ENCODE assay signal across 8 cellular contexts in genomic region chr9:112487008-112487798, GRCh38. TPM values are rescaled to one million over a fixed set of nuclear protein-coding genes. Genes with fewer than 3 reads are reported as not detected.
DNase-seq lines count a peak whose midpoint lies in the region; ATAC-seq and TF ChIP-seq lines count a peak whose summit lies in the region.

No MANE protein-coding gene starts in this region.

- TF ChIP-seq POLR2A in heart left ventricle (IDR thresholded peaks at IDR 0.05) (no peak), prostate gland (IDR thresholded peaks at IDR 0.05) (no peak), vagina (IDR thresholded peaks at IDR 0.05) (no peak)

- H3K36me3 Mint-ChIP-seq in activated naive CD8-positive, alpha-beta T cell, result peaks cover 2% of the 10 kb centered on the region

- 0 to 3% (median 1%) methylated on average over 23 to 80 of the region's 80 CpGs for WGBS in heart left ventricle, 4 donors
- 1% methylated on average over 52 of the region's 80 CpGs for WGBS in prostate gland

- H3K27me3 Mint-ChIP-seq in activated naive CD8-positive, alpha-beta T cell, result no peaks in the 10 kb centered on the region

- no peaks in the 10 kb centered on the region for H3K9me3 Mint-ChIP-seq in activated naive CD8-positive, alpha-beta T cell (ENCODE audit: low read depth)

- H3K27ac ChIP-seq in HUES48 (ENCODE audit: low read depth, low read length) (peak overlapping the region; percentile 93), heart left ventricle (peak overlapping the region; percentile 29 to 87 (median 70)), prostate gland (peak overlapping the region; percentile 80 to 82), vagina (peak overlapping the region; percentile 91)

- no peak for TF ChIP-seq CTCF in heart left ventricle (IDR thresholded peaks at IDR 0.05)
- TF ChIP-seq CTCF in prostate gland (IDR thresholded peaks at IDR 0.05), result no peak
- no peak for TF ChIP-seq CTCF in vagina (IDR thresholded peaks at IDR 0.05)

- H3K27ac Mint-ChIP-seq in activated naive CD8-positive, alpha-beta T cell, result peak overlapping the region; percentile 90

- peak; percentile 39 for ATAC-seq in GM21515 (IDR thresholded peaks at IDR 0.05; ENCODE audit: unreplicated experiment)
- peak; percentile 35 for ATAC-seq in SK-N-SH treated with all-trans-retinoic acid at 6 μM for 48 hours
- ATAC-seq in heart left ventricle, result peak in 3 of 4 donors; percentile 50 to 62 (median 55)

- H3K36me3 ChIP-seq in HUES48 (ENCODE audit: control insufficient read depth, insufficient read depth, low read length) (peaks cover 8% of the 10 kb centered on the region; the same call in 1 of the 2 replicates), heart left ventricle (no peaks in the 10 kb centered on the region), prostate gland (no peaks in the 10 kb centered on the region), vagina (no peaks in the 10 kb centered on the region)

- no peaks in the 10 kb centered on the region for H3K27me3 ChIP-seq in HUES48 (ENCODE audit: control insufficient read depth, insufficient read depth, low read length)
- H3K27me3 ChIP-seq in heart left ventricle, result no peaks in the 10 kb centered on the region
- H3K27me3 ChIP-seq in prostate gland (replicated peaks; ENCODE audit: insufficient read depth), result no peaks in the 10 kb centered on the region
- H3K27me3 ChIP-seq in vagina, result no peaks in the 10 kb centered on the region

- H3K4me3 Mint-ChIP-seq in activated naive CD8-positive, alpha-beta T cell, result peak overlapping the region; percentile 96

- peak overlapping the region; percentile 84 for H3K9ac ChIP-seq in HUES48 (ENCODE audit: low read depth, low read length)

- peaks cover 35% of the 10 kb centered on the region for H3K4me1 ChIP-seq in HUES48 (ENCODE audit: control insufficient read depth, insufficient read depth, low read length)
- peaks cover 0 to 23% (median 8%) of the 10 kb centered on the region in 12 donors for H3K4me1 ChIP-seq in heart left ventricle
- no peaks in the 10 kb centered on the region for H3K4me1 ChIP-seq in prostate gland (replicated peaks)
- H3K4me1 ChIP-seq in vagina, result peaks cover 29% of the 10 kb centered on the region

- peak overlapping the region; percentile 79 for H3K4me3 ChIP-seq in HUES48 (ENCODE audit: low read depth, low read length)
- H3K4me3 ChIP-seq in heart left ventricle, result peak overlapping the region; percentile 53 to 96 (median 84)
- peak overlapping the region; percentile 83 to 97 for H3K4me3 ChIP-seq in prostate gland
- H3K4me3 ChIP-seq in vagina, result peak overlapping the region; percentile 85 to 97

- DNase-seq in DMS79 (lab: John Stamatoyannopoulos, UW), result peak; percentile 44
- peak; percentile 44 to 78 (median 62) for DNase-seq in heart left ventricle
- DNase-seq in prostate gland (ENCODE audit: low spot score), result peak; percentile 55
- no peak for DNase-seq in vagina (ENCODE audit: extremely low spot score in 2 of 2)

- intact Hi-C loops in heart left ventricle (cut with DNase I), result loop anchor here in 3 of 10 donors (5.0 to 10.0 kb wide), 2 partner anchors 155 to 218 kb away; no protein-coding TSS in a partner anchor
- intact Hi-C loops in prostate gland (cut with DNase I), result loop anchor here (5.0 to 10.0 kb wide), 2 partner anchors 110 to 228 kb away; partner anchors contain the start of gene INIP
- intact Hi-C loops in vagina (cut with DNase I), result no loop called here

- H3K9me3 ChIP-seq in HUES48 (ENCODE audit: control insufficient read depth, insufficient read depth, low read length) (no peaks in the 10 kb centered on the region), heart left ventricle (no peaks in the 10 kb centered on the region), prostate gland (no peaks in the 10 kb centered on the region), vagina (no peaks in the 10 kb centered on the region)

- peaks cover 44% of the 10 kb centered on the region for H3K4me1 Mint-ChIP-seq in activated naive CD8-positive, alpha-beta T cell (ENCODE audit: low read depth)

TF ChIP-seq in SK-N-SH treated with all-trans-retinoic acid at 6 μM for 48 hours, 23 proteins besides CTCF, POLR2A, EP300 and RAD21:
- TF ChIP-seq ZNF8 (CRISPR knock-in tag; IDR thresholded peaks at IDR 0.05) (no peak), ZFP30 (CRISPR knock-in tag; IDR thresholded peaks at IDR 0.05) (no peak), OSR1 (CRISPR knock-in tag; IDR thresholded peaks at IDR 0.05) (no peak), ZNF565 (CRISPR knock-in tag; conservative IDR thresholded peaks at IDR 0.05; ENCODE audit: low read depth) (no peak), ZFP3 (CRISPR knock-in tag; IDR thresholded peaks at IDR 0.05) (no peak), TCF4 (CRISPR knock-in tag; IDR thresholded peaks at IDR 0.05; ENCODE audit: borderline replicate concordance) (no peak), PATZ1 (CRISPR knock-in tag; IDR thresholded peaks at IDR 0.05; ENCODE audit: borderline replicate concordance) (no peak), ARNTL (CRISPR knock-in tag; IDR thresholded peaks at IDR 0.05; ENCODE audit: borderline replicate concordance, low read depth) (no peak), BACH2 (CRISPR knock-in tag; IDR thresholded peaks at IDR 0.05; ENCODE audit: borderline replicate concordance) (no peak), POU6F1 (CRISPR knock-in tag; IDR thresholded peaks at IDR 0.05; ENCODE audit: borderline replicate concordance, low read depth) (no peak), TOX (CRISPR knock-in tag; IDR thresholded peaks at IDR 0.05; ENCODE audit: borderline replicate concordance) (no peak), PPARA (CRISPR knock-in tag; IDR thresholded peaks at IDR 0.05; ENCODE audit: borderline replicate concordance) (no peak), CREB5 (CRISPR knock-in tag; IDR thresholded peaks at IDR 0.05; ENCODE audit: low read depth) (no peak), ISL1 (CRISPR knock-in tag; IDR thresholded peaks at IDR 0.05) (no peak), ZNF70 (CRISPR knock-in tag; IDR thresholded peaks at IDR 0.05) (no peak), CSDC2 (CRISPR knock-in tag; IDR thresholded peaks at IDR 0.05) (no peak)

RNA-seq across cellular contexts. Expression of gene KIAA1958, which starts 0.6 kb away (rescaled TPM):
- 1 to 10 TPM; 3.1 to 8.5 (median 6.0) TPM for total RNA-seq in heart left ventricle
- 1 to 10 TPM in 1 of 2 donors, under 1 TPM in 1; 0.99 to 2.6 TPM for polyA plus RNA-seq in heart left ventricle
- 10 to 100 TPM in 1 of 2 donors, 1 to 10 TPM in 1; 7.0 to 42.8 TPM for total RNA-seq in prostate gland
- total RNA-seq in vagina, result 12.0 TPM

Comparison
In these comparisons a context has a peak if more than half of its experiments do, and no peak if none do; other contexts are left out.
1. DNase-seq: peak in DMS79 (single experiment), heart left ventricle (5 of 5) and prostate gland (single experiment); none in vagina (0 of 2).
2. Peak in every context shown above with its lines, with median percentiles within 50 percentile points of each other: ATAC-seq, H3K27ac ChIP-seq and H3K4me3 ChIP-seq.